ENCODE assay signal across 27 cellular contexts in the genomic region with DNA sequence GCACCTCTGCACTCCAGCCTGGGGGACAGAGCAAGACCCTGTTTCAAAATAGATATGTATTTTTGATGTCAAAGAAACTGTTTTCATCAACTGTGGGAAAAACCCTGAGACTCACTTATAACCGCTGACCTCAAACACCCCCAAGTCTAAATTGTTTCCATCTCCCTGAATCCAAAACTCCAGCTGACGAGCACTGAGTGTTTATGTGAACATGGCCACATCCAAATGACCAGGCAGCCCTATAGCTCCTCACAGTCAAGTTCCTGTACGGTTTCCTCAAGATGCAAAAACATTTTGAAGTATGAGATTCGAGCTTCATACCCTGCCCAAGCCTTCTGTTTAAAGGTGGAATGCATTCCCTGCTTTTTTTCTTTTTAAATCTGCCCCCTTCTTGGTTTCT. TPM values are rescaled to one million over a fixed set of nuclear protein-coding genes. Genes with fewer than 3 reads are reported as not detected.
DNase-seq lines count a peak whose midpoint lies in the region; ATAC-seq and TF ChIP-seq lines count a peak whose summit lies in the region.
"Had no signal": no experiment of that assay in that cellular context is flagged by ENCODE, and none has a peak within 500 bp of the region (broad histone marks: within the 10 kb centered on the region; RNA-seq: fewer than 3 reads in every experiment).

No MANE protein-coding gene starts in this region.

- H3K4ac ChIP-seq in mesenchymal stem cell (ENCODE audit: low read depth in 1 of 2, low read length in 2 of 2): no peak overlapping the region

- TF ChIP-seq POLR2A in transverse colon (IDR thresholded peaks at IDR 0.05): no peak

- H3K9me3 ChIP-seq in adipocyte (ENCODE audit: control insufficient read depth, low read length): peaks cover 15% of the 10 kb centered on the region
- peaks cover 4% of the 10 kb centered on the region for H3K9me3 ChIP-seq in mesenchymal stem cell (ENCODE audit: control insufficient read depth, low read length)
- peaks cover 0 to 4% of the 10 kb centered on the region in 2 donors for H3K9me3 ChIP-seq in transverse colon

- no peak overlapping the region for H2AK5ac ChIP-seq in mesenchymal stem cell (ENCODE audit: low read length, severe bottlenecking)

- TF ChIP-seq CTCF in transverse colon (IDR thresholded peaks at IDR 0.05): no peak

- in situ Hi-C loops in transverse colon (cut with MboI; ENCODE audit: low pct_ligation_motif_present in 1 of 4, low pct_unique_long_range_greater_than_20kb in 1 of 4, low sequenced_read_pairs in 3 of 4): no loop called here

- H3K9ac ChIP-seq in adipocyte (ENCODE audit: low read length) (peak overlapping the region; percentile 69), mesenchymal stem cell (ENCODE audit: low read length) (peak overlapping the region; percentile 79)

- TF ChIP-seq EP300 in transverse colon (IDR thresholded peaks at IDR 0.05; ENCODE audit: low read depth): no peak

- peaks cover 49% of the 10 kb centered on the region for H3K27me3 Mint-ChIP-seq in activated naive CD8-positive, alpha-beta T cell treated with anti-CD3 and anti-CD28 coated beads, Interleukin-2, amount 50 U/mL, for 24 hours
- H3K27me3 Mint-ChIP-seq in activated naive CD8-positive, alpha-beta T cell treated with anti-CD3 and anti-CD28 coated beads for 36 hours: peaks cover 51% of the 10 kb centered on the region

- no peak overlapping the region for H3K23ac ChIP-seq in mesenchymal stem cell (ENCODE audit: low read length in 2 of 2)

- H3K4me3 ChIP-seq in adipocyte (ENCODE audit: low read length): no peak overlapping the region
- peak overlapping the region in 1 of 2 experiments; percentile 17 for H3K4me3 ChIP-seq in mesenchymal stem cell (ENCODE audit: insufficient read depth in 1 of 2, low read depth in 1 of 2, low read length in 2 of 2)
- H3K4me3 ChIP-seq in transverse colon: no peak overlapping the region
- H3K4me3 ChIP-seq: cardiac muscle cell, coronary artery, ovary had no signal

- no peak overlapping the region for H2AFZ ChIP-seq in mesenchymal stem cell (ENCODE audit: low read depth, low read length)

- no peak overlapping the region for H2BK120ac ChIP-seq in mesenchymal stem cell (ENCODE audit: low read depth, low read length)

- H3K36me3 ChIP-seq in adipocyte (ENCODE audit: control insufficient read depth, insufficient read depth, low read length, severe bottlenecking): no peaks in the 10 kb centered on the region
- no peaks in the 10 kb centered on the region for H3K36me3 ChIP-seq in mesenchymal stem cell (ENCODE audit: control insufficient read depth in 1 of 2, insufficient read depth in 2 of 2, low read depth in 1 of 2, low read length in 2 of 2)
- H3K36me3 ChIP-seq in transverse colon: no peaks in the 10 kb centered on the region
- H3K36me3 ChIP-seq: cardiac muscle cell, ovary had no signal

- H3K9me3 Mint-ChIP-seq in activated naive CD8-positive, alpha-beta T cell treated with anti-CD3 and anti-CD28 coated beads, Interleukin-2, amount 50 U/mL, for 24 hours: peaks cover 2% of the 10 kb centered on the region
- peaks cover 5% of the 10 kb centered on the region for H3K9me3 Mint-ChIP-seq in activated naive CD8-positive, alpha-beta T cell treated with anti-CD3 and anti-CD28 coated beads for 36 hours

- H3K27me3 ChIP-seq in adipocyte (replicated peaks; ENCODE audit: control insufficient read depth, insufficient read depth, low read length) (no peaks in the 10 kb centered on the region), mesenchymal stem cell (ENCODE audit: control insufficient read depth in 1 of 2, insufficient read depth in 1 of 2, low read length in 2 of 2) (peaks cover 0 to 60% of the 10 kb centered on the region in 2 experiments), transverse colon (peaks cover 16% of the 10 kb centered on the region)
- H3K27me3 ChIP-seq: cardiac muscle cell, ovary had no signal

- no peak overlapping the region for H3K18ac ChIP-seq in mesenchymal stem cell (ENCODE audit: low read depth in 1 of 2, low read length in 2 of 2)

- no peak overlapping the region for H3K14ac ChIP-seq in mesenchymal stem cell (ENCODE audit: low read length in 2 of 2)

- no peaks in the 10 kb centered on the region for H3K79me1 ChIP-seq in mesenchymal stem cell (replicated peaks; ENCODE audit: low read length, poor library complexity, severe bottlenecking)

- peak overlapping the region; percentile 12 for H3K4me3 Mint-ChIP-seq in activated naive CD8-positive, alpha-beta T cell treated with anti-CD3 and anti-CD28 coated beads, Interleukin-2, amount 50 U/mL, for 24 hours
- H3K4me3 Mint-ChIP-seq in activated naive CD8-positive, alpha-beta T cell treated with anti-CD3 and anti-CD28 coated beads for 36 hours: no peak overlapping the region
- H3K4me3 Mint-ChIP-seq: activated CD4-positive, alpha-beta T cell treated with anti-CD3 and anti-CD28 coated beads, Interleukin-2, amount 10 ng/mL, durations not matched to agents 7 days and 5 days; activated naive CD4-positive, alpha-beta T cell treated with anti-CD3 and anti-CD28 coated beads, Interleukin-2, amount 50 U/mL, for 24 hours; immature natural killer cell; nephron had no signal

- 52% methylated on average over 4 of the region's 4 CpGs for WGBS in mesenchymal stem cell
- 61% methylated on average over 4 of the region's 4 CpGs; no CpG with 5 or more reads in 1 of the 2 donors for WGBS in transverse colon (ENCODE audit: low coverage in 1 of 2), 2 donors

- H2BK12ac ChIP-seq in mesenchymal stem cell (ENCODE audit: low read length in 2 of 2): no peak overlapping the region

- H2BK5ac ChIP-seq in mesenchymal stem cell (ENCODE audit: low read depth, low read length, poor library complexity, severe bottlenecking): no peak overlapping the region

- no peak overlapping the region for H2BK15ac ChIP-seq in mesenchymal stem cell (ENCODE audit: low read depth, poor library complexity, severe bottlenecking)

- no peaks in the 10 kb centered on the region for H3K36me3 Mint-ChIP-seq in activated naive CD8-positive, alpha-beta T cell treated with anti-CD3 and anti-CD28 coated beads, Interleukin-2, amount 50 U/mL, for 24 hours (ENCODE audit: low read depth)
- H3K36me3 Mint-ChIP-seq in activated naive CD8-positive, alpha-beta T cell treated with anti-CD3 and anti-CD28 coated beads for 36 hours: no peaks in the 10 kb centered on the region
- H3K36me3 Mint-ChIP-seq: immature natural killer cell had no signal

- H3K27ac ChIP-seq in mesenchymal stem cell (ENCODE audit: low read length, poor library complexity, severe bottlenecking) (no peak overlapping the region), transverse colon (peak overlapping the region in 3 of 4 donors; percentile 6 to 34 (median 16))
- H3K27ac ChIP-seq: cardiac muscle cell, epithelial cell of prostate, ovary, VCaP had no signal

- peak overlapping the region; percentile 80 for H3K27ac Mint-ChIP-seq in activated naive CD8-positive, alpha-beta T cell treated with anti-CD3 and anti-CD28 coated beads, Interleukin-2, amount 50 U/mL, for 24 hours
- no peak overlapping the region for H3K27ac Mint-ChIP-seq in activated naive CD8-positive, alpha-beta T cell treated with anti-CD3 and anti-CD28 coated beads for 36 hours
- H3K27ac Mint-ChIP-seq: activated CD4-positive, alpha-beta T cell treated with anti-CD3 and anti-CD28 coated beads, Interleukin-2, amount 10 ng/mL, durations not matched to agents 7 days and 5 days; activated naive CD4-positive, alpha-beta T cell treated with anti-CD3 and anti-CD28 coated beads, Interleukin-2, amount 50 U/mL, for 24 hours; immature natural killer cell had no signal

- intact Hi-C loops in transverse colon (cut with DNase I; ENCODE audit: low total_unique reads): no loop called here

- H4K8ac ChIP-seq in mesenchymal stem cell (ENCODE audit: low read length): no peak overlapping the region

- DNase-seq in activated naive CD8-positive, alpha-beta T cell treated with anti-CD3 and anti-CD28 coated beads, Interleukin-2, amount 50 U/mL, for 24 hours: no peak
- DNase-seq in activated naive CD8-positive, alpha-beta T cell treated with anti-CD3 and anti-CD28 coated beads for 36 hours: no peak
- DNase-seq in adipocyte (ENCODE audit: low read depth) (no peak), mesenchymal stem cell (peak; percentile 19), transverse colon (no peak), DMS114 treated with DMSO at 0.1 percent for 48 hours (lab: John Stamatoyannopoulos, UW; ENCODE audit: unreplicated experiment) (no peak), ureter (ENCODE audit: low spot score) (no peak), COLO829 (ENCODE audit: low spot score) (no peak)
- DNase-seq: activated CD4-positive, alpha-beta T cell treated with anti-CD3 and anti-CD28 coated beads, Interleukin-2, amount 10 ng/mL, durations not matched to agents 7 days and 5 days; anterior cingulate cortex; effector CD8-positive, alpha-beta T cell; HCEC 1CT; immature natural killer cell; left colon; NCI-H1436 treated with DMSO at 0.1 percent for 48 hours; NCI-H2081 treated with DMSO at 0.1 percent for 48 hours; NCI-H526; ovary; Right ventricle myocardium superior; stimulated activated naive CD4-positive, alpha-beta T cell; T-helper 9 cell had no signal

- H3K4me1 ChIP-seq in adipocyte (ENCODE audit: control insufficient read depth, insufficient read depth, low read length) (peaks cover 30% of the 10 kb centered on the region), mesenchymal stem cell (ENCODE audit: control insufficient read depth, insufficient read depth, low read depth, low read length) (peaks cover 2% of the 10 kb centered on the region), transverse colon (peaks cover 0 to 14% (median 0%) of the 10 kb centered on the region in 4 donors)

- H3K4me1 Mint-ChIP-seq in activated naive CD8-positive, alpha-beta T cell treated with anti-CD3 and anti-CD28 coated beads, Interleukin-2, amount 50 U/mL, for 24 hours: peaks cover 15% of the 10 kb centered on the region
- H3K4me1 Mint-ChIP-seq in activated naive CD8-positive, alpha-beta T cell treated with anti-CD3 and anti-CD28 coated beads for 36 hours: peaks cover 5% of the 10 kb centered on the region
- H3K4me1 Mint-ChIP-seq: activated CD4-positive, alpha-beta T cell treated with anti-CD3 and anti-CD28 coated beads, Interleukin-2, amount 10 ng/mL, durations not matched to agents 7 days and 5 days had no signal

- H3K4me2 ChIP-seq in mesenchymal stem cell (ENCODE audit: low read length, poor library complexity, severe bottlenecking): no peak overlapping the region

- peak; percentile 66 for ATAC-seq in activated naive CD8-positive, alpha-beta T cell treated with anti-CD3 and anti-CD28 coated beads, Interleukin-2, amount 50 U/mL, for 24 hours
- ATAC-seq: left colon had no signal

- no peak overlapping the region for H4K91ac ChIP-seq in mesenchymal stem cell (ENCODE audit: low read length)

RNA-seq across cellular contexts. Expression of a gene that starts 45.3 kb away (rescaled TPM):
- 1 to 10 TPM; 5.5 to 5.7 TPM for total RNA-seq in activated naive CD8-positive, alpha-beta T cell treated with anti-CD3 and anti-CD28 coated beads for 36 hours
- polyA plus RNA-seq in mesenchymal stem cell (2013, experiment 1 of 2): 24.1 TPM
- polyA plus RNA-seq in mesenchymal stem cell (2013, experiment 2 of 2): 23.5 TPM
- total RNA-seq in transverse colon (10 to 100 TPM; 27.7 to 56.1 (median 36.7) TPM), ureter (27.2 TPM)
